ENCODE assay signal across 17 cellular contexts in the genomic region with DNA sequence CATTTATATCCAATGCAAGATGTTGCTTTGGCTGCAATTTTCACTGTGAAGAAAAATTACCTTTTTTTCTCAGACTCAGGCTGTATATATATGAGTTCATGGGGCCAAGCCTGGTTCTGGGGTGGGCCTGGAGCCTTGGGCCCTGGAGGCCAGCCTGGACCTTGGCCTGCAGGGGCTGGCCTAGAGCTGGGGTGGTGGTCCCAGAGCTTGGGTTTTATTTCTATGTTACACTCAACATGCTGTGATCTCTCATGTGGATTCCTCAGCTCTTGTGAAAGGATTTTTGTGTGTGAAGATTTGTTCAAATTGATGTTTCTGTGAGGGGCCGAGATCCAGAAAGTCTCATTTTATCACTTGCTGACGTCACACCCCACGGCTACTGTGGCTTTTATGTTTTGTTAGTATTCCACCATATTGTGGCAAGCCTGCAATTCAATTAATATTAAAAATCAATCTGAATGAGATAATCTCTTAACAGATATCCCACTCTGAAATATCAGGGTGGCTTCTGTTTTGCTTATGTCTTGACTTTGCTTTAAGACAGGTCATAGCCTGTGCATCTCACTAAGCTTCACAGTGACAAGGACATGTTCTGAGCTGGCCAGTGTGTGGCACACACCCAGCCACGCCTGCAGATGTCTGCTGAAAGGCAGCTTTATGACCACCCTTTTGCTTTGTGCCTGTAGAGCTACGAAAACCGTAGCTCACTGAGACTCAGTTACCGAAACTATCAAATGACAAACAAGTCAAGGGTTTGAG.
DNase-seq lines count a peak whose midpoint lies in the region; ATAC-seq, FAIRE-seq and TF ChIP-seq lines count a peak whose summit lies in the region.
"Had no signal": no experiment of that assay in that cellular context is flagged by ENCODE, and none has a peak within 500 bp of the region (broad histone marks: within the 10 kb centered on the region; RNA-seq: fewer than 3 reads in every experiment).

No MANE protein-coding gene starts in this region.

- 0 out of 2 replicates have a peak overlapping the region, but pooled peaks have one; percentile 35 for H2BK20ac ChIP-seq in H1 (ENCODE audit: low read length)

- TF ChIP-seq CTCF in heart left ventricle (IDR thresholded peaks at IDR 0.05) = no peak
- TF ChIP-seq CTCF in left ventricle myocardium inferior (IDR thresholded peaks at IDR 0.05; ENCODE audit: borderline replicate concordance) = no peak
- no peak for TF ChIP-seq CTCF in H1 (IDR thresholded peaks at IDR 0.05; ENCODE audit: control extremely low read depth in 1 of 3, insufficient read depth in 1 of 3, low read depth in 1 of 3, low read length in 3 of 3)
- TF ChIP-seq CTCF in HepG2 (CRISPR knock-in tag; IDR thresholded peaks at IDR 0.05) = no peak
- TF ChIP-seq CTCF in vagina (IDR thresholded peaks at IDR 0.05) = no peak
- no peak for TF ChIP-seq CTCF in sigmoid colon (IDR thresholded peaks at IDR 0.05)

- H3K4me3 ChIP-seq in heart left ventricle (no peak overlapping the region), left ventricle myocardium inferior (no peak overlapping the region), H1 (ENCODE audit: extremely low read depth in 1 of 4, insufficient read depth in 2 of 4, low read depth in 3 of 4, low read length in 4 of 4) (no peak overlapping the region), HepG2 (replicated peaks in 1 of 3; ENCODE audit: insufficient read depth in 1 of 3, low read depth in 2 of 3, low read length in 3 of 3) (no peak overlapping the region), vagina (no peak overlapping the region), sigmoid colon (no peak overlapping the region)
- H3K4me3 ChIP-seq: HAP-1 had no signal

- TF ChIP-seq POLR2A in heart left ventricle (IDR thresholded peaks at IDR 0.05) = no peak
- no peak for TF ChIP-seq POLR2A in H1 (IDR thresholded peaks at IDR 0.05; ENCODE audit: control extremely low read depth in 1 of 2, low read depth in 2 of 2, low read length in 2 of 2)
- TF ChIP-seq POLR2A in HepG2 (IDR thresholded peaks at IDR 0.05; ENCODE audit: insufficient read depth in 1 of 2, low read depth in 2 of 2, low read length in 2 of 2) = no peak
- no peak for TF ChIP-seq POLR2A in vagina (IDR thresholded peaks at IDR 0.05)
- TF ChIP-seq POLR2A in sigmoid colon (IDR thresholded peaks at IDR 0.05) = no peak

- H4K20me1 ChIP-seq in H1 (replicated peaks in 1 of 2; ENCODE audit: control insufficient read depth in 1 of 2, insufficient read depth in 2 of 2, low read length in 2 of 2) (no peaks in the 10 kb centered on the region), HepG2 (ENCODE audit: insufficient read depth, low read length) (no peaks in the 10 kb centered on the region)

- no peaks in the 10 kb centered on the region for H3K79me2 ChIP-seq in H1 (ENCODE audit: control insufficient read depth in 1 of 2, insufficient read depth in 2 of 2, low read length in 2 of 2)
- H3K79me2 ChIP-seq in HepG2 (ENCODE audit: insufficient read depth, low read length) = no peaks in the 10 kb centered on the region

- TF ChIP-seq RAD21 in H1 (IDR thresholded peaks at IDR 0.05 in 1 of 2, conservative IDR thresholded peaks at IDR 0.05 in 1 of 2; ENCODE audit: low read depth in 2 of 2, low read length in 2 of 2) (no peak), HepG2 (CRISPR knock-in tag; IDR thresholded peaks at IDR 0.05) (no peak)

- H2AFZ ChIP-seq in H1 (ENCODE audit: low read length) (no peak overlapping the region), HepG2 (ENCODE audit: low read length) (no peak overlapping the region)

- no peak for DNase-seq in heart left ventricle
- DNase-seq in left ventricle myocardium inferior = no peak
- no peak for DNase-seq in H1 (ENCODE audit: low read depth in 1 of 2, low spot score in 2 of 2)
- no peak for DNase-seq in HepG2 (ENCODE audit: low spot score)
- DNase-seq in vagina (ENCODE audit: extremely low spot score in 2 of 2) = peak; percentile 83 to 96
- no peak for DNase-seq in COR-L47 (lab: John Stamatoyannopoulos, UW)
- DNase-seq in sigmoid colon = no peak
- DNase-seq in activated CD8-positive, alpha-beta memory T cell treated with anti-CD3 and anti-CD28 coated beads, Interleukin-2, amount 50 U/mL, for 4 hours = no peak
- DNase-seq: ACHN; activated CD4-positive, alpha-beta T cell treated with anti-CD3 and anti-CD28 coated beads, Interleukin-2, amount 10 ng/mL, durations not matched to agents 24 days and 14 days; activated T-cell treated with anti-CD3 and anti-CD28 coated beads, Interleukin-2, amount 50 U/mL, for 4 hours; Caco-2; naive thymus-derived CD8-positive, alpha-beta T cell; NCI-H187 treated with DMSO at 0.1 percent for 48 hours; NCI-H774; stimulated activated naive CD4-positive, alpha-beta T cell had no signal

- H2AK5ac ChIP-seq in H1 (ENCODE audit: low read depth, low read length) = peak overlapping the region; percentile 6; the same call in 1 of the 2 replicates

- H3K4ac ChIP-seq in H1 (replicated peaks; ENCODE audit: insufficient read length, low read depth, low read length) = no peak overlapping the region

- POLR2A ChIA-PET in H1 (lab: Charles Lee; ENCODE audit: partially characterized antibody) (no interaction called here), HepG2 (lab: Yijun Ruan, JAX) (no interaction called here)

- H4K91ac ChIP-seq in H1 (replicated peaks; ENCODE audit: insufficient read length, low read length) = no peak overlapping the region

- H3K36me3 ChIP-seq in heart left ventricle (no peaks in the 10 kb centered on the region), left ventricle myocardium inferior (no peaks in the 10 kb centered on the region), H1 (ENCODE audit: control insufficient read depth in 2 of 4, insufficient read depth in 4 of 4, low read length in 3 of 4) (no peaks in the 10 kb centered on the region), HepG2 (replicated peaks in 1 of 2; ENCODE audit: control insufficient read depth in 1 of 2, insufficient read depth in 2 of 2, low read length in 2 of 2) (no peaks in the 10 kb centered on the region), vagina (no peaks in the 10 kb centered on the region), sigmoid colon (no peaks in the 10 kb centered on the region)
- H3K36me3 ChIP-seq: HAP-1 had no signal

- no peak overlapping the region for H3K18ac ChIP-seq in H1 (ENCODE audit: extremely low read depth, low read length)

- no peak overlapping the region for H3K9ac ChIP-seq in H1 (replicated peaks in 1 of 4; ENCODE audit: extremely low read depth in 1 of 4, low read depth in 3 of 4, low read length in 3 of 4)
- H3K9ac ChIP-seq in HepG2 (ENCODE audit: insufficient read depth, low read depth, low read length) = no peak overlapping the region

- no peak overlapping the region for H3K56ac ChIP-seq in H1 (replicated peaks; ENCODE audit: insufficient read length, low read depth, low read length)

- H3K9me3 ChIP-seq in heart left ventricle (no peaks in the 10 kb centered on the region), left ventricle myocardium inferior (replicated peaks) (no peaks in the 10 kb centered on the region), H1 (ENCODE audit: insufficient read depth in 2 of 2, low read depth in 1 of 2, low read length in 1 of 2) (no peaks in the 10 kb centered on the region), HepG2 (ENCODE audit: low read length) (no peaks in the 10 kb centered on the region), vagina (no peaks in the 10 kb centered on the region), sigmoid colon (no peaks in the 10 kb centered on the region)
- H3K9me3 ChIP-seq: HAP-1 had no signal

- TF ChIP-seq EP300 in H1 (IDR thresholded peaks at IDR 0.05; ENCODE audit: borderline replicate concordance in 1 of 2, low read depth in 2 of 2, low read length in 2 of 2) (no peak), HepG2 (IDR thresholded peaks at IDR 0.05; ENCODE audit: low read depth in 2 of 2, low read length in 2 of 2) (no peak), HepG2 (CRISPR knock-in tag; IDR thresholded peaks at IDR 0.05; ENCODE audit: borderline replicate concordance) (no peak), sigmoid colon (IDR thresholded peaks at IDR 0.05) (no peak)

- BruUV-seq in HepG2 (replicated peaks; lab: Mats Ljungman, UMichigan) = no TSS peak

- H3K14ac ChIP-seq in H1 (ENCODE audit: insufficient read length) = no peak overlapping the region

- peak overlapping the region; percentile 35; the same call in 1 of the 2 replicates for H2BK12ac ChIP-seq in H1 (ENCODE audit: low read depth, low read length)

- no peak overlapping the region for H3K23ac ChIP-seq in H1 (ENCODE audit: insufficient read length)

- H2BK15ac ChIP-seq in H1 (ENCODE audit: low read length) = no peak overlapping the region

- intact Hi-C loops in heart left ventricle (cut with DNase I) = no loop called here
- intact Hi-C loops in left ventricle myocardium inferior (cut with micrococcal nuclease) = no loop called here
- intact Hi-C loops in HepG2 (cut with micrococcal nuclease; ENCODE audit: unreplicated experiment) = no loop called here
- intact Hi-C loops in vagina (cut with DNase I) = no loop called here
- intact Hi-C loops in sigmoid colon (cut with DNase I) = no loop called here

- no peak overlapping the region for H3K4me2 ChIP-seq in H1 (ENCODE audit: insufficient read depth in 1 of 2, low read depth in 2 of 2, low read length in 2 of 2)
- no peak overlapping the region for H3K4me2 ChIP-seq in HepG2 (ENCODE audit: low read depth, low read length)

- FAIRE-seq in H1 (lab: Jason Lieb, UNC) = no peak
- no peak for FAIRE-seq in HepG2 (lab: Jason Lieb, UNC)

- H3K4me1 ChIP-seq in heart left ventricle = peaks cover 0 to 1% (median 0%) of the 10 kb centered on the region in 12 donors
- H3K4me1 ChIP-seq in left ventricle myocardium inferior = no peaks in the 10 kb centered on the region
- H3K4me1 ChIP-seq in H1 (replicated peaks in 1 of 4; ENCODE audit: control insufficient read depth in 3 of 4, insufficient read depth in 4 of 4, low read length in 3 of 4) = no peaks in the 10 kb centered on the region
- H3K4me1 ChIP-seq in HepG2 (ENCODE audit: insufficient read depth, low read length) = no peaks in the 10 kb centered on the region
- no peaks in the 10 kb centered on the region for H3K4me1 ChIP-seq in vagina
- no peaks in the 10 kb centered on the region for H3K4me1 ChIP-seq in sigmoid colon
- H3K4me1 ChIP-seq: Caco-2 had no signal

- in situ Hi-C loops in HepG2 (cut with HindIII; ENCODE audit: extremely low pct_ligation_motif_present, low pct_unique_long_range_greater_than_20kb) = no loop called here

- H4K8ac ChIP-seq in H1 (ENCODE audit: extremely low read depth, insufficient read depth, low read length) = no peak overlapping the region; the same call in 1 of the 2 replicates

- H3K27ac ChIP-seq in heart left ventricle = no peak overlapping the region
- no peak overlapping the region for H3K27ac ChIP-seq in left ventricle myocardium inferior (replicated peaks)
- H3K27ac ChIP-seq in H1 (ENCODE audit: low read depth, low read length) = no peak overlapping the region
- no peak overlapping the region for H3K27ac ChIP-seq in HepG2 (ENCODE audit: extremely low read length, insufficient read depth, low read length)
- no peak overlapping the region for H3K27ac ChIP-seq in vagina
- H3K27ac ChIP-seq in sigmoid colon = no peak overlapping the region

- no peak overlapping the region for H2BK120ac ChIP-seq in H1 (replicated peaks; ENCODE audit: low read depth, low read length)

- no peaks in the 10 kb centered on the region for H3K23me2 ChIP-seq in H1 (ENCODE audit: low read depth, low read length)

- no peak overlapping the region; the same call in 1 of the 2 replicates for H2BK5ac ChIP-seq in H1 (ENCODE audit: low read depth, low read length)

- CTCF ChIA-PET in H1 (lab: Charles Lee; ENCODE audit: partially characterized antibody) = no interaction called here
- CTCF ChIA-PET in HepG2 (lab: Yijun Ruan, JAX; ENCODE audit: low intra/inter-chr PET ratio, low total read pairs) = no interaction called here

- H3K27me3 ChIP-seq in heart left ventricle (no peaks in the 10 kb centered on the region), left ventricle myocardium inferior (ENCODE audit: low read depth) (no peaks in the 10 kb centered on the region), H1 (replicated peaks in 1 of 4; ENCODE audit: control insufficient read depth in 3 of 4, extremely low read depth in 1 of 4, insufficient read depth in 3 of 4, low read length in 3 of 4) (no peaks in the 10 kb centered on the region), HepG2 (ENCODE audit: control insufficient read depth in 1 of 2, insufficient read depth in 2 of 2, low read length in 2 of 2) (no peaks in the 10 kb centered on the region), vagina (no peaks in the 10 kb centered on the region), sigmoid colon (no peaks in the 10 kb centered on the region)

- H4K5ac ChIP-seq in H1 (ENCODE audit: insufficient read length, low read depth, low read length) = no peak overlapping the region

- H3K79me1 ChIP-seq in H1 (ENCODE audit: low read depth, low read length) = no peaks in the 10 kb centered on the region

- peak in 3 of 4 donors; percentile 29 to 46 (median 43) for ATAC-seq in heart left ventricle
- peak; percentile 51 for ATAC-seq in HepG2
- ATAC-seq: activated T-cell treated with anti-CD3 and anti-CD28 coated beads, Interleukin-2, amount 50 U/mL, for 4 hours; naive thymus-derived CD8-positive, alpha-beta T cell had no signal

- WGBS in heart left ventricle, 4 donors = 62 to 63% (median 63%) methylated on average over 7 of the region's 7 CpGs
- WGBS in H1 (ENCODE audit: extremely low coverage in 1 of 2, insufficient coverage in 1 of 2, insufficient read length in 1 of 2, insufficient replicate concordance in 2 of 2, low coverage in 1 of 2, low lambda C conversion rate in 2 of 2, missing lambda C conversion rate in 1 of 2), 2 experiments = 81% methylated on average over 7 of the region's 7 CpGs; no CpG with 5 or more reads in 1 of the 2 experiments
- WGBS in HepG2 (ENCODE audit: low lambda C conversion rate) = 16% methylated on average over 7 of the region's 7 CpGs
- WGBS in sigmoid colon, 2 donors = 54 to 66% methylated on average over 7 of the region's 7 CpGs

Comparison
In these comparisons a context has a peak if more than half of its experiments do, and no peak if none do; other contexts are left out.
1. DNase-seq: peak in vagina (2 of 2); none in heart left ventricle (0 of 5), left ventricle myocardium inferior (single experiment), H1 (0 of 2), HepG2 (single experiment), COR-L47 (single experiment), sigmoid colon (single experiment) and activated CD8-positive, alpha-beta memory T cell treated with anti-CD3 and anti-CD28 coated beads, Interleukin-2, amount 50 U/mL, for 4 hours (single experiment).